In genomic region chr11:63667993-63668392, GRCh38 we compare ENCODE assay signal across 11 cellular contexts. TPM values are rescaled to one million over a fixed set of nuclear protein-coding genes. Genes with fewer than 3 reads are reported as not detected.
DNase-seq lines count a peak whose midpoint lies in the region; ATAC-seq lines count a peak whose summit lies in the region.
"Had no signal": no experiment of that assay in that cellular context is flagged by ENCODE, and none has a peak within 500 bp of the region (broad histone marks: within the 10 kb centered on the region; RNA-seq: fewer than 3 reads in every experiment).

No MANE protein-coding gene starts in this region.

- no peaks in the 10 kb centered on the region for H3K9me3 Mint-ChIP-seq in activated T-helper 17 cell treated with anti-CD3 and anti-CD28 coated beads, Interleukin-2, amount 50 U/mL, for 72 hours

- H3K27ac Mint-ChIP-seq in activated T-helper 17 cell treated with anti-CD3 and anti-CD28 coated beads, Interleukin-2, amount 50 U/mL, for 72 hours, result peak overlapping the region; percentile 79

- peaks cover 22% of the 10 kb centered on the region for H3K4me1 Mint-ChIP-seq in activated T-helper 17 cell treated with anti-CD3 and anti-CD28 coated beads, Interleukin-2, amount 50 U/mL, for 72 hours

- ATAC-seq in activated T-helper 17 cell treated with anti-CD3 and anti-CD28 coated beads, Interleukin-2, amount 50 U/mL, for 72 hours (replicated peaks), result peak; percentile 67
- ATAC-seq in GM19452 (IDR thresholded peaks at IDR 0.05; ENCODE audit: unreplicated experiment), result no peak
- ATAC-seq in HG03378 (IDR thresholded peaks at IDR 0.05; ENCODE audit: unreplicated experiment), result no peak
- ATAC-seq in GM21360 (IDR thresholded peaks at IDR 0.05; ENCODE audit: unreplicated experiment), result no peak
- ATAC-seq: heart left ventricle had no signal

- peaks cover 21% of the 10 kb centered on the region for H3K36me3 Mint-ChIP-seq in activated T-helper 17 cell treated with anti-CD3 and anti-CD28 coated beads, Interleukin-2, amount 50 U/mL, for 72 hours (ENCODE audit: low read depth)

- no peaks in the 10 kb centered on the region for H3K27me3 Mint-ChIP-seq in activated T-helper 17 cell treated with anti-CD3 and anti-CD28 coated beads, Interleukin-2, amount 50 U/mL, for 72 hours

- peak overlapping the region; percentile 53 for H3K4me3 Mint-ChIP-seq in activated T-helper 17 cell treated with anti-CD3 and anti-CD28 coated beads, Interleukin-2, amount 50 U/mL, for 72 hours

- peak; percentile 11 for DNase-seq in stimulated activated CD4-positive, alpha-beta T cell treated with anti-CD3 and anti-CD28 coated beads, Interleukin-15, amount 100 ng/mL, for 24 hours
- no peak for DNase-seq in stimulated activated CD4-positive, alpha-beta T cell treated with anti-CD3 and anti-CD28 coated beads, Interleukin-4, amount 100 ng/mL, for 24 hours
- DNase-seq in hepatic stellate cell (ENCODE audit: low spot score) (peak; percentile 88), KG1 (lab: John Stamatoyannopoulos, UW) (no peak)
- DNase-seq: activated CD4-positive, alpha-beta T cell treated with anti-CD3 and anti-CD28 coated beads for 4 hours; heart left ventricle; NCI-H1694 treated with DMSO at 0.1 percent for 48 hours had no signal

RNA-seq across cellular contexts. Expression of gene ATL3, which starts 3.2 kb away (rescaled TPM):
- total RNA-seq in activated T-helper 17 cell treated with anti-CD3 and anti-CD28 coated beads, Interleukin-2, amount 50 U/mL, for 72 hours, result 10 to 100 TPM; 31.1 to 33.3 TPM

RNA-seq across cellular contexts. Expression of gene RTN3, which starts 13.3 kb away (rescaled TPM):
- 10 to 100 TPM; 53.2 to 59.3 TPM for total RNA-seq in activated T-helper 17 cell treated with anti-CD3 and anti-CD28 coated beads, Interleukin-2, amount 50 U/mL, for 72 hours

RNA-seq across cellular contexts. Expression of gene PLAAT3, which starts 53.8 kb away (rescaled TPM):
- total RNA-seq in activated T-helper 17 cell treated with anti-CD3 and anti-CD28 coated beads, Interleukin-2, amount 50 U/mL, for 72 hours, result 1 to 10 TPM; 5.4 to 7.6 TPM

Comparison
In these comparisons a context has a peak if more than half of its experiments do, and no peak if none do; other contexts are left out.
1. DNase-seq: peak in stimulated activated CD4-positive, alpha-beta T cell treated with anti-CD3 and anti-CD28 coated beads, Interleukin-15, amount 100 ng/mL, for 24 hours (single experiment) and hepatic stellate cell (single experiment); none in stimulated activated CD4-positive, alpha-beta T cell treated with anti-CD3 and anti-CD28 coated beads, Interleukin-4, amount 100 ng/mL, for 24 hours (single experiment) and KG1 (single experiment).